ENCODE assay signal across 31 cellular contexts in the genomic region with DNA sequence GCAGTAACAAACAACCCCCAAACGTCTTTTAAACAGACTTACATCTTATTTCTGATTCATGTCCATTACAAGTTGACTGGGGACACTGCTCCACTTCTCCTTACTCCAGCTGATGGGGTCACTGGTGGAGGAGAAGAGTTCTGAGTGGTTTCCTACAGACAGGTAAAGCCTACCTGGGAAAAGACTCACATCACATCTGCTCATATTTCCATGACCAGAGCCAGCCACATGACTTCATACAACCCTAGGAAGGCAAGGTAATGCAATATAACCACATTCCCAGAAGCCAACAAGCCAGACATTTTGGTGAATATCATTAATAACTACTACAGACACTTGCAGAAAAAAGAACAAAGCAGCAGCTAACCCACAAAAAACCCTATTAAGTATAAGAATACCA.
DNase-seq lines count a peak whose midpoint lies in the region; ATAC-seq and TF ChIP-seq lines count a peak whose summit lies in the region.
"Had no signal": no experiment of that assay in that cellular context is flagged by ENCODE, and none has a peak within 500 bp of the region (broad histone marks: within the 10 kb centered on the region; RNA-seq: fewer than 3 reads in every experiment).

No MANE protein-coding gene starts in this region.

- no peaks in the 10 kb centered on the region for H3K36me3 Mint-ChIP-seq in naive thymus-derived CD8-positive, alpha-beta T cell
- H3K36me3 Mint-ChIP-seq: CD14-positive monocyte; CD4-positive, alpha-beta memory T cell; CD4-positive, CD25-positive, alpha-beta regulatory T cell; CD8-positive, alpha-beta memory T cell; CD8-positive, alpha-beta T cell had no signal

- H3K9me3 Mint-ChIP-seq in naive thymus-derived CD8-positive, alpha-beta T cell = peaks cover 0 to 2% (median 0%) of the 10 kb centered on the region in 9 donors
- H3K9me3 Mint-ChIP-seq: CD4-positive, alpha-beta T cell; CD8-positive, alpha-beta memory T cell; CD8-positive, alpha-beta T cell had no signal

- peak; percentile 65 for ATAC-seq in body of pancreas
- no peak for ATAC-seq in naive thymus-derived CD8-positive, alpha-beta T cell
- ATAC-seq: A549; CD8-positive, alpha-beta T cell had no signal

- peak; percentile 12 for DNase-seq in AG10803 (ENCODE audit: low read depth)
- peak in 3 of 4 donors; percentile 17 to 41 (median 38) for DNase-seq in body of pancreas
- DNase-seq in naive thymus-derived CD8-positive, alpha-beta T cell = no peak
- DNase-seq in NOMO-1 treated with dmso at 0.1 percent for 144 hours (lab: John Stamatoyannopoulos, UW; ENCODE audit: unreplicated experiment) = no peak
- DNase-seq: 8988T; ACHN; AML-193; BE2C; C1 segment of cervical spinal cord; Caco-2; Calu3; CD4-positive, alpha-beta memory T cell; CD4-positive, alpha-beta T cell; CD4-positive, CD25-positive, alpha-beta regulatory T cell; CD8-positive, alpha-beta memory T cell; CD8-positive, alpha-beta T cell; COR-L47; DMS 273 treated with DMSO at 0.1 percent for 48 hours; DMS153; DMS53; DMS79; DMS79 treated with DMSO at 0.1 percent for 48 hours; DND-41; EL had no signal

- WGBS in body of pancreas, 2 donors = 23 to 33% methylated on average over 1 of the region's 1 CpG

- H3K4me3 ChIP-seq in AG10803 (ENCODE audit: low read length) (no peak overlapping the region), body of pancreas (no peak overlapping the region)
- H3K4me3 ChIP-seq: A549; BLaER1; BLaER1 treated with 17β-estradiol and CSF1 and Interleukin-3, amounts not matched to agents 10 nM and 100 nM had no signal

- H3K4me1 Mint-ChIP-seq in naive thymus-derived CD8-positive, alpha-beta T cell = no peaks in the 10 kb centered on the region
- H3K4me1 Mint-ChIP-seq: B cell; CD14-positive monocyte; CD4-positive, alpha-beta memory T cell; CD4-positive, CD25-positive, alpha-beta regulatory T cell; CD8-positive, alpha-beta memory T cell had no signal

- peaks cover 3 to 27% (median 6%) of the 10 kb centered on the region in 5 donors for H3K27me3 Mint-ChIP-seq in naive thymus-derived CD8-positive, alpha-beta T cell
- H3K27me3 Mint-ChIP-seq: CD4-positive, CD25-positive, alpha-beta regulatory T cell had no signal

- TF ChIP-seq POLR2A in body of pancreas (IDR thresholded peaks at IDR 0.05) = no peak

- peaks cover 5% of the 10 kb centered on the region for H3K4me1 ChIP-seq in body of pancreas
- H3K4me1 ChIP-seq: A549, BE2C, BLaER1, Caco-2 had no signal

- TF ChIP-seq CTCF in AG10803 (conservative IDR thresholded peaks at IDR 0.05; ENCODE audit: low read length) = no peak
- no peak for TF ChIP-seq CTCF in body of pancreas (IDR thresholded peaks at IDR 0.05)

- no peaks in the 10 kb centered on the region for H3K27me3 ChIP-seq in body of pancreas
- H3K27me3 ChIP-seq: BE2C; BLaER1; BLaER1 treated with 17β-estradiol and CSF1 and Interleukin-3, amounts not matched to agents 10 nM and 100 nM had no signal

- no peak overlapping the region for H3K27ac Mint-ChIP-seq in naive thymus-derived CD8-positive, alpha-beta T cell
- H3K27ac Mint-ChIP-seq: B cell; CD14-positive monocyte; CD4-positive, alpha-beta memory T cell; CD4-positive, alpha-beta T cell; CD4-positive, CD25-positive, alpha-beta regulatory T cell; CD8-positive, alpha-beta T cell had no signal

- no peak overlapping the region for H3K4me3 Mint-ChIP-seq in naive thymus-derived CD8-positive, alpha-beta T cell
- H3K4me3 Mint-ChIP-seq: B cell; CD14-positive monocyte; CD4-positive, alpha-beta memory T cell; CD4-positive, alpha-beta T cell; CD4-positive, CD25-positive, alpha-beta regulatory T cell; CD8-positive, alpha-beta memory T cell; CD8-positive, alpha-beta T cell had no signal

- POLR2A ChIA-PET in naive thymus-derived CD8-positive, alpha-beta T cell (lab: Charles Lee) = no interaction called here

- intact Hi-C loops in body of pancreas (cut with DNase I) = no loop called here

- H3K27ac ChIP-seq in body of pancreas = no peak overlapping the region
- H3K27ac ChIP-seq: 22Rv1; A549; BLaER1; BLaER1 treated with 17β-estradiol and CSF1 and Interleukin-3, amounts not matched to agents 10 nM and 100 nM; C4-2B had no signal

- H3K9me3 ChIP-seq in body of pancreas = no peaks in the 10 kb centered on the region
- H3K9me3 ChIP-seq: A549, BE2C, BLaER1, Caco-2 had no signal

- no peaks in the 10 kb centered on the region for H3K36me3 ChIP-seq in body of pancreas (replicated peaks in 1 of 2; ENCODE audit: insufficient read depth in 1 of 2, low read depth in 2 of 2)
- H3K36me3 ChIP-seq: BE2C; BLaER1; BLaER1 treated with 17β-estradiol and CSF1 and Interleukin-3, amounts not matched to agents 10 nM and 100 nM had no signal

Comparison
In these comparisons a context has a peak if more than half of its experiments do, and no peak if none do; other contexts are left out.
1. DNase-seq: peak in AG10803 (single experiment) and body of pancreas (3 of 4); none in naive thymus-derived CD8-positive, alpha-beta T cell (0 of 10) and NOMO-1 treated with dmso at 0.1 percent for 144 hours (single experiment).